ENCODE assay signal across 9 cellular contexts in genomic region chr2:172484253-172484652, GRCh38. TPM values are rescaled to one million over a fixed set of nuclear protein-coding genes. Genes with fewer than 3 reads are reported as not detected.
DNase-seq lines count a peak whose midpoint lies in the region; ATAC-seq lines count a peak whose summit lies in the region.
"Had no signal": no experiment of that assay in that cellular context is flagged by ENCODE, and none has a peak within 500 bp of the region (broad histone marks: within the 10 kb centered on the region; RNA-seq: fewer than 3 reads in every experiment).

No MANE protein-coding gene starts in this region.

- ATAC-seq in GM18870 (IDR thresholded peaks at IDR 0.05; ENCODE audit: unreplicated experiment) (no peak), HG03342 (IDR thresholded peaks at IDR 0.05; ENCODE audit: unreplicated experiment) (no peak), GM21528 (IDR thresholded peaks at IDR 0.05; ENCODE audit: low FRiP score, unreplicated experiment) (no peak)

- DNase-seq in NCI-H2196 (lab: John Stamatoyannopoulos, UW; ENCODE audit: unreplicated experiment) (peak; percentile 16), NCI-H2196 treated with DMSO at 0.1 percent for 48 hours (lab: John Stamatoyannopoulos, UW; ENCODE audit: unreplicated experiment) (no peak), Kasumi-1 (lab: John Stamatoyannopoulos, UW) (peak; percentile 67 to 71), astrocyte of the hippocampus (ENCODE audit: low read depth, low spot score) (peak; percentile 37), myocyte (ENCODE audit: low read depth) (peak; percentile 49)
- DNase-seq: activated T-cell treated with anti-CD3 and anti-CD28 coated beads, Interleukin-2, amount 50 U/mL, for 4 hours had no signal

RNA-seq across cellular contexts. Expression of gene ITGA6, which starts 56.9 kb away (rescaled TPM):
- 650 and 854 TPM in 2 replicates for total RNA-seq in myocyte
- 261 TPM for polyA plus RNA-seq in myocyte (2012)
